8 cellular contexts compared by ENCODE assay signal in the genomic region with DNA sequence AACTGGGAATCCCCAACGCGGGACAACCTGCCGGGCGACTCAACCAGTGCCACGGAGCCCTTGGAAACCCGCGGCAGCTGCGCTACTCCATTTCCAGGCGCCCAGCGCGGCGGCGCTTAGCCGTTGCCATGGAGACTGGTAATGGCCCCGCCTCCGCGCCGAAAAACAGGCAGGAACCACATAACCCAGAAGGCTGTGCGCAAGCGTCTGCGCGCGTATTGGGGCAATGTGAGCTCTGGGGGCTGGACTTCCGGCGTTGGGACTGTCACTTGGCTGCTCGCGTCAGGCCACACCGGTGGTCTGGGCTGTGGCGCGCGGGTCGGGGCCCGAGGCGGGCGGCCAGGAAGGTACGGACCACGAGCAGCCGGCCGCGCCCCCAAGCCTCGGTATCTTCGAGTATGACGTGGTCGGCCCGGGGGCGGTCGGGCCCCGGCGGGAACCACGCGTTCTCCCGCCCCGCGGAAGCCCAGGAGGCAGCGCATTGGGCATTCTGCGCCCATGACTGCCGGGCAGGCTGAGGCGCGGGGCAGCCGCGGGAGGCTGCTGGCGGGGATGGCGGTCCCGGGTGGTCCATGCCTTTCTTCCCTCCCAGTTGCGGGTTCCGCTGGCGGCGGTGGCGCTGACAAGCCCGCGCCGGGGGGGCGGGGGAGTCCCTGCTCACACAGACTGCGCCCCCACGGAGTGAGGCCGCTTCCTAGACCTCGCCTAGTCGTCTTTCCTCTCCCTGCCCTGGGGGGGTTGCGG. TPM values are rescaled to one million over a fixed set of nuclear protein-coding genes. Genes with fewer than 3 reads are reported as not detected.
DNase-seq lines count a peak whose midpoint lies in the region; ATAC-seq, FAIRE-seq and TF ChIP-seq lines count a peak whose summit lies in the region.

TSS of gene ZNF324B (plus strand) at position 265 of the 744 bp plus-strand sequence. CDS start 2,080 bp downstream, outside the sequence.

- no peak for FAIRE-seq in bronchial epithelial cell (lab: Jason Lieb, UNC)

- TF ChIP-seq POLR2A in GM18951 (IDR thresholded peaks at IDR 0.05; ENCODE audit: extremely low read depth, insufficient read depth, insufficient read length), result peak; percentile 71

- DNase-seq in AG08396 (ENCODE audit: low spot score) (peak; percentile 97), NCI-H2227 treated with DMSO at 0.1 percent for 48 hours (lab: John Stamatoyannopoulos, UW) (peak; percentile 100), bronchial epithelial cell (ENCODE audit: low read depth) (peak; percentile 87), inferior parietal cortex (ENCODE audit: extremely low spot score) (peak; percentile 98), smooth muscle cell of the brain vasculature (ENCODE audit: low read depth, low spot score) (peak; percentile 83)

- no peak for TF ChIP-seq CTCF in WI38 (IDR thresholded peaks at IDR 0.05; ENCODE audit: low read depth, low read length)
- TF ChIP-seq CTCF in bronchial epithelial cell (IDR thresholded peaks at IDR 0.05; ENCODE audit: insufficient read depth, low read length, severe bottlenecking), result no peak

- in situ Hi-C loops in GM18951 (cut with MboI; ENCODE audit: low sequenced_read_pairs, unreplicated experiment), result no loop called here

- H3K36me3 ChIP-seq in bronchial epithelial cell (ENCODE audit: control insufficient read depth, insufficient read depth, low read length), result peaks cover 11% of the 10 kb centered on the region

- peak; percentile 94 for ATAC-seq in HG03175 (IDR thresholded peaks at IDR 0.05; ENCODE audit: unreplicated experiment)

- peak within 1 kb of the TSS; percentile 80 for H3K4me3 ChIP-seq in WI38 (ENCODE audit: low read depth, low read length)
- H3K4me3 ChIP-seq in bronchial epithelial cell (ENCODE audit: low read depth, low read length), result peak within 1 kb of the TSS; percentile 87

- no peaks in the 10 kb centered on the region for H3K27me3 ChIP-seq in bronchial epithelial cell (ENCODE audit: control insufficient read depth, insufficient read depth, low read length)

RNA-seq across cellular contexts. Expression of gene ZNF324B, which starts in this region (rescaled TPM):
- 8.8 and 10.8 TPM in 2 replicates for total RNA-seq in bronchial epithelial cell

Comparison
In these comparisons a context has a peak if more than half of its experiments do, and no peak if none do; other contexts are left out.
1. Peak in every context shown above with its lines: DNase-seq, ATAC-seq and H3K4me3 ChIP-seq.